ENCODE assay signal across 16 cellular contexts in the genomic region with DNA sequence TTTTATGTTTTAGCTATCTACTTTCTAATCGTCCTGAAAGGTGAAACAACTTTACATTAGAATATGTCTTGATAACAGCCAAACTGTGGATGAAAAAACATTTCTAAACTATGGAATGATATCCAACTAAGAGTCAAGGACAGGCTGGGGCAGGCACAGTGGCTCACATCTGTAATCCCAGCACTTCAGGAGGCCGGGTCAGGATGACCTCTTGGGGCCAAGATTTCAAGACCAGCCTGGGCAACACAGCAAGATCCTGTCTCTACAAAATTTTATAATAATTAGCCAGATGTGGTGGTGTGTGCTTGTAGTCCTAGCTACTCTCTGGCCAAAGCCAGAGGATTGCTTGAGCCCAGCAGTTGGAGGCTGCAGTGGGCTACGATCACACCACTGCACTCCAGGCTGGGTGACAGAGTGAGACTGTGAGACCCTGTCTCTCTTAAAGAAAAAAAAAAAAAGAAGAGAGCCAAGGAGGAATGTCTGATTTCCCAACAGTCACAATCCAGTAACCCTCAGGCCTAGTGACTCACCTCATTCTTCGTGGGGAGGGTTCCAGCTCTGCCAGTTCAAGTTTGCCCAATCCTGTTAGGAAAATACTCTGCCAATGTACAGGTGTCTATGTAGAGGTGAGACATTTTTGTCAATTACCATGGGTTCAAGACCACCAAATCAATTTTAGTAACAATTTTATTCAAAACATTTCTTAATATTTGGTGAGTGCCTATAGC. TPM values are rescaled to one million over a fixed set of nuclear protein-coding genes. Genes with fewer than 3 reads are reported as not detected.
DNase-seq lines count a peak whose midpoint lies in the region; ATAC-seq, FAIRE-seq and TF ChIP-seq lines count a peak whose summit lies in the region.
"Had no signal": no experiment of that assay in that cellular context is flagged by ENCODE, and none has a peak within 500 bp of the region (broad histone marks: within the 10 kb centered on the region; RNA-seq: fewer than 3 reads in every experiment).

No MANE protein-coding gene starts in this region.

- no peak for TF ChIP-seq CTCF in HCT116 (IDR thresholded peaks at IDR 0.05 in 2 of 3, conservative IDR thresholded peaks at IDR 0.05 in 1 of 3; ENCODE audit: borderline replicate concordance in 1 of 3, insufficient read depth in 1 of 3, low read depth in 2 of 3, low read length in 2 of 3)
- TF ChIP-seq CTCF in astrocyte (IDR thresholded peaks at IDR 0.05; ENCODE audit: insufficient read depth, low read depth, low read length) = no peak

- H3K36me3 ChIP-seq in HCT116 (ENCODE audit: control insufficient read depth in 1 of 2, insufficient read depth in 2 of 2, low read length in 2 of 2) (no peaks in the 10 kb centered on the region), astrocyte (ENCODE audit: insufficient read depth, low read length) (no peaks in the 10 kb centered on the region)
- H3K36me3 ChIP-seq: HAP-1, right atrium auricular region had no signal

- RAD21 ChIA-PET in HCT116 (lab: Charles Lee; ENCODE audit: low non-redundant PET in 1 of 2, low total read pairs in 2 of 2, uncharacterized antibody in 2 of 2, unreplicated experiment in 2 of 2) = interaction anchor here in 1 of 2 experiments (0.7 kb wide), 1 partner anchor 161 kb away, joined by 3 read pairs; no protein-coding TSS in a partner anchor

- H3K9me3 Mint-ChIP-seq in astrocyte (ENCODE audit: unreplicated experiment) = peaks cover 7% of the 10 kb centered on the region
- H3K9me3 Mint-ChIP-seq: activated T-cell treated with anti-CD3 and anti-CD28 coated beads, Interleukin-2, amount 50 U/mL, for 24 hours had no signal

- DNase-seq in HCT116 (ENCODE audit: low read depth, low spot score) (no peak), astrocyte (ENCODE audit: low read depth) (peak; percentile 66), glomerular visceral epithelial cell (ENCODE audit: extremely low spot score) (peak; percentile 60), urothelium cell line (ENCODE audit: low spot score) (peak; percentile 73), NCI-H187 treated with DMSO at 0.1 percent for 48 hours (lab: John Stamatoyannopoulos, UW) (no peak), frontal cortex (ENCODE audit: low spot score in 2 of 2) (no peak)
- DNase-seq: activated T-cell treated with anti-CD3 and anti-CD28 coated beads, Interleukin-2, amount 50 U/mL, for 24 hours; dermis blood vessel endothelial cell; left cardiac atrium; NCI-H2171; stimulated activated naive B cell treated with anti-CD40 and anti-IgM and Interleukin-4, amounts not matched to agents 10 μg/mL and 1 μg/mL and 100 μg/mL, for 72 hours had no signal

- TF ChIP-seq POLR2A in HCT116 (IDR thresholded peaks at IDR 0.05; ENCODE audit: borderline replicate concordance, extremely low read depth, insufficient read depth, insufficient read length) = no peak

- H3K9ac ChIP-seq in HCT116 (ENCODE audit: low read length) (no peak overlapping the region), astrocyte (ENCODE audit: low read length) (no peak overlapping the region)

- no peak for TF ChIP-seq RAD21 in HCT116 (IDR thresholded peaks at IDR 0.05; ENCODE audit: low read depth)

- BruUV-seq in HCT116 (replicated peaks; lab: Mats Ljungman, UMichigan) = no TSS peak

- H2AFZ ChIP-seq in HCT116 (ENCODE audit: low read depth, low read length, poor library complexity, severe bottlenecking) (no peak overlapping the region), astrocyte (ENCODE audit: low read depth, low read length) (no peak overlapping the region)

- no peak overlapping the region for H3K4me3 ChIP-seq in HCT116 (replicated peaks in 1 of 2; ENCODE audit: low read depth in 1 of 2, low read length in 2 of 2)
- no peak overlapping the region for H3K4me3 ChIP-seq in astrocyte (ENCODE audit: insufficient read depth, low read depth, low read length)
- H3K4me3 ChIP-seq: HAP-1, right atrium auricular region had no signal

- no peaks in the 10 kb centered on the region for H3K27me3 Mint-ChIP-seq in astrocyte (ENCODE audit: low read depth, unreplicated experiment)
- H3K27me3 Mint-ChIP-seq: activated T-cell treated with anti-CD3 and anti-CD28 coated beads, Interleukin-2, amount 50 U/mL, for 24 hours; natural killer cell treated with Interleukin-12 subunit alpha and Interleukin-12 subunit beta and Interleukin-15 and Interleukin-18, amount 100 ng/mL, for 72 hours had no signal

- intact Hi-C loops in HCT116 (cut with micrococcal nuclease) = no loop called here

- peaks cover 13% of the 10 kb centered on the region for H3K4me1 Mint-ChIP-seq in astrocyte (ENCODE audit: low read depth, unreplicated experiment)

- H3K27ac Mint-ChIP-seq in astrocyte (ENCODE audit: unreplicated experiment) = peak overlapping the region; percentile 94
- H3K27ac Mint-ChIP-seq: activated T-cell treated with anti-CD3 and anti-CD28 coated beads, Interleukin-2, amount 50 U/mL, for 24 hours; natural killer cell treated with Interleukin-12 subunit alpha and Interleukin-12 subunit beta and Interleukin-15 and Interleukin-18, amount 100 ng/mL, for 72 hours; stimulated activated naive B cell treated with anti-CD40 and anti-IgM and Interleukin-4, amounts not matched to agents 10 μg/mL and 1 μg/mL and 100 μg/mL, for 72 hours had no signal

- POLR2A ChIA-PET in HCT116 (lab: Charles Lee) = no interaction called here

- H3K4me2 ChIP-seq in HCT116 (ENCODE audit: low read length) (no peak overlapping the region), astrocyte (ENCODE audit: low read length) (no peak overlapping the region)

- no peaks in the 10 kb centered on the region for H3K4me1 ChIP-seq in HCT116 (ENCODE audit: control insufficient read depth in 1 of 2, insufficient read depth in 2 of 2, low read length in 2 of 2)
- no peaks in the 10 kb centered on the region for H3K4me1 ChIP-seq in astrocyte (ENCODE audit: insufficient read depth, low read length)
- H3K4me1 ChIP-seq: HAP-1, right atrium auricular region had no signal

- H3K27me3 ChIP-seq in HCT116 (ENCODE audit: insufficient read depth, low read length) (no peaks in the 10 kb centered on the region), astrocyte (ENCODE audit: insufficient read depth, low read length) (no peaks in the 10 kb centered on the region)
- H3K27me3 ChIP-seq: right atrium auricular region had no signal

- H4K20me1 ChIP-seq in HCT116 (ENCODE audit: insufficient read depth) = no peaks in the 10 kb centered on the region
- H4K20me1 ChIP-seq in astrocyte (ENCODE audit: insufficient read depth, low read length) = no peaks in the 10 kb centered on the region

- no peaks in the 10 kb centered on the region for H3K36me3 Mint-ChIP-seq in astrocyte (ENCODE audit: low read depth, unreplicated experiment)
- H3K36me3 Mint-ChIP-seq: natural killer cell treated with Interleukin-12 subunit alpha and Interleukin-12 subunit beta and Interleukin-15 and Interleukin-18, amount 100 ng/mL, for 72 hours; stimulated activated naive B cell treated with anti-CD40 and anti-IgM and Interleukin-4, amounts not matched to agents 10 μg/mL and 1 μg/mL and 100 μg/mL, for 72 hours had no signal

- no peaks in the 10 kb centered on the region for H3K9me2 ChIP-seq in HCT116 (ENCODE audit: insufficient read depth)

- H3K27ac ChIP-seq in HCT116 (ENCODE audit: low read depth, low read length) (no peak overlapping the region), astrocyte (ENCODE audit: low read depth, low read length) (no peak overlapping the region)
- H3K27ac ChIP-seq: right atrium auricular region had no signal

- H3K79me2 ChIP-seq in HCT116 (ENCODE audit: insufficient read depth, low read length) (no peaks in the 10 kb centered on the region), astrocyte (ENCODE audit: insufficient read depth, low read length) (no peaks in the 10 kb centered on the region)

- FAIRE-seq in astrocyte (lab: Jason Lieb, UNC) (no peak), urothelium cell line (lab: Jason Lieb, UNC) (peak; percentile 17), frontal cortex (lab: Jason Lieb, UNC) (no peak)

- H3K4me3 Mint-ChIP-seq in astrocyte (ENCODE audit: unreplicated experiment) = no peak overlapping the region
- H3K4me3 Mint-ChIP-seq: activated T-cell treated with anti-CD3 and anti-CD28 coated beads, Interleukin-2, amount 50 U/mL, for 24 hours; natural killer cell treated with Interleukin-12 subunit alpha and Interleukin-12 subunit beta and Interleukin-15 and Interleukin-18, amount 100 ng/mL, for 72 hours; stimulated activated naive B cell treated with anti-CD40 and anti-IgM and Interleukin-4, amounts not matched to agents 10 μg/mL and 1 μg/mL and 100 μg/mL, for 72 hours had no signal

- ATAC-seq in HCT116 = no peak
- no peak for ATAC-seq in HG03354 (IDR thresholded peaks at IDR 0.05; ENCODE audit: poor library complexity, severe bottlenecking, unreplicated experiment)
- ATAC-seq: activated CD4-positive, CD25-positive, alpha-beta regulatory T cell treated with anti-CD3 and anti-CD28 coated beads, Interleukin-2, amount 50 U/mL, for 24 hours; natural killer cell treated with Interleukin-12 subunit alpha and Interleukin-12 subunit beta and Interleukin-15 and Interleukin-18, amount 100 ng/mL, for 72 hours; stimulated activated naive B cell treated with anti-CD40 and anti-IgM and Interleukin-4, amounts not matched to agents 10 μg/mL and 1 μg/mL and 100 μg/mL, for 72 hours had no signal

- H3K9me3 ChIP-seq in HCT116 (ENCODE audit: control insufficient read depth in 1 of 2, insufficient read depth in 1 of 2, low read depth in 1 of 2, low read length in 2 of 2) (no peaks in the 10 kb centered on the region), astrocyte (ENCODE audit: insufficient read depth, low read depth, low read length) (no peaks in the 10 kb centered on the region)
- H3K9me3 ChIP-seq: HAP-1, right atrium auricular region had no signal

- CTCF ChIA-PET in HCT116 (lab: Charles Lee) = no interaction called here

TF ChIP-seq in HCT116, 20 proteins besides CTCF, POLR2A, EP300 and RAD21:
- TF ChIP-seq JUND (IDR thresholded peaks at IDR 0.05) (no peak), POLR2AphosphoS5 (IDR thresholded peaks at IDR 0.05; ENCODE audit: low read depth, low read length) (no peak), EZH2phosphoT487 (IDR thresholded peaks at IDR 0.05; ENCODE audit: borderline replicate concordance) (no peak), CEBPB (IDR thresholded peaks at IDR 0.05; ENCODE audit: low read depth) (0 out of 2 replicates have a peak, but pooled peaks have one; percentile 33)
- TF ChIP-seq, protein P1, sequence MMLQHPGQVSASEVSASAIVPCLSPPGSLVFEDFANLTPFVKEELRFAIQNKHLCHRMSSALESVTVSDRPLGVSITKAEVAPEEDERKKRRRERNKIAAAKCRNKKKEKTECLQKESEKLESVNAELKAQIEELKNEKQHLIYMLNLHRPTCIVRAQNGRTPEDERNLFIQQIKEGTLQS (IDR thresholded peaks at IDR 0.05) = no peak
TF ChIP-seq in HCT116: peak in this region for 1.

RNA-seq across cellular contexts. Expression of a gene that starts 14.6 kb away (rescaled TPM):
- total RNA-seq in HCT116 (2021; ENCODE audit: unreplicated experiment) (3.7 TPM), astrocyte (5.4 and 6.8 TPM in 2 replicates), frontal cortex (6.9 TPM)
- 1.5 and 1.7 TPM in 2 replicates for polyA plus RNA-seq in HCT116 (2012)

Comparison
In these comparisons a context has a peak if more than half of its experiments do, and no peak if none do; other contexts are left out.
1. DNase-seq: peak in astrocyte (single experiment), glomerular visceral epithelial cell (single experiment) and urothelium cell line (single experiment); none in HCT116 (single experiment), NCI-H187 treated with DMSO at 0.1 percent for 48 hours (single experiment) and frontal cortex (0 of 2).